ENCODE assay signal across 8 cellular contexts in genomic region chr13:99356216-99357089, GRCh38. TPM values are rescaled to one million over a fixed set of nuclear protein-coding genes. Genes with fewer than 3 reads are reported as not detected.
DNase-seq lines count a peak whose midpoint lies in the region; ATAC-seq and TF ChIP-seq lines count a peak whose summit lies in the region.

No MANE protein-coding gene starts in this region.

- peak overlapping the region; percentile 32; the same call in 1 of the 2 replicates for H3K9ac ChIP-seq in BLaER1

- peak; percentile 47 for DNase-seq in activated CD4-positive, CD25-positive, alpha-beta regulatory T cell treated with anti-CD3 and anti-CD28 coated beads, Interleukin-2, amount 50 U/mL, for 72 hours
- DNase-seq in fibroblast of villous mesenchyme (ENCODE audit: low read depth) (peak; percentile 91), putamen (ENCODE audit: low spot score) (peak; percentile 43), DMS79 (lab: John Stamatoyannopoulos, UW) (no peak)
- no peak for DNase-seq in stimulated activated CD8-positive, alpha-beta memory T cell treated with anti-CD3 and anti-CD28 coated beads, Interleukin-4, amount 100 ng/mL, for 48 hours

- H4K20me1 ChIP-seq in BLaER1 = peaks cover 65% of the 10 kb centered on the region

- 0 out of 2 replicates have a peak overlapping the region, but pooled peaks have one; percentile 35 for H3K27ac ChIP-seq in BLaER1

- no peak for TF ChIP-seq CTCF in fibroblast of villous mesenchyme (IDR thresholded peaks at IDR 0.05; ENCODE audit: insufficient read depth, low read depth, low read length)

- H3K4me1 ChIP-seq in BLaER1 = peaks cover 39% of the 10 kb centered on the region

- H3K9me3 ChIP-seq in BLaER1 = no peaks in the 10 kb centered on the region

- no peaks in the 10 kb centered on the region for H3K27me3 ChIP-seq in BLaER1

- peak overlapping the region; percentile 23; the same call in 1 of the 2 replicates for H3K4me3 ChIP-seq in BLaER1
- H3K4me3 ChIP-seq in fibroblast of villous mesenchyme (ENCODE audit: low read depth, low read length) = peak overlapping the region; percentile 22

- H3K4me2 ChIP-seq in BLaER1 = peak overlapping the region; percentile 86

- ATAC-seq in GM19397 (IDR thresholded peaks at IDR 0.05; ENCODE audit: unreplicated experiment) = peak; percentile 43
- ATAC-seq in HG03457 (IDR thresholded peaks at IDR 0.05; ENCODE audit: unreplicated experiment) = peak; percentile 49

- peaks cover 88% of the 10 kb centered on the region for H3K36me3 ChIP-seq in BLaER1

RNA-seq across cellular contexts. Expression of gene GPR183, which starts 49.3 kb away (rescaled TPM):
- total RNA-seq in fibroblast of villous mesenchyme = 0.86 and 4.5 TPM in 2 replicates

Comparison
In these comparisons a context has a peak if more than half of its experiments do, and no peak if none do; other contexts are left out.
1. DNase-seq: peak in activated CD4-positive, CD25-positive, alpha-beta regulatory T cell treated with anti-CD3 and anti-CD28 coated beads, Interleukin-2, amount 50 U/mL, for 72 hours (single experiment), fibroblast of villous mesenchyme (single experiment) and putamen (single experiment); none in DMS79 (single experiment) and stimulated activated CD8-positive, alpha-beta memory T cell treated with anti-CD3 and anti-CD28 coated beads, Interleukin-4, amount 100 ng/mL, for 48 hours (single experiment).